Comparison of ENCODE assay signal across 1 cellular context in genomic region chr3:46593274-46593862, GRCh38.
TF ChIP-seq lines count a peak whose summit lies in the region.

No MANE protein-coding gene starts in this region.

TF ChIP-seq in HCT116, 20 proteins besides CTCF, POLR2A, EP300 and RAD21 (continued from another document):
- no peak for TF ChIP-seq CBX3 (IDR thresholded peaks at IDR 0.05; ENCODE audit: low read depth)
TF ChIP-seq in HCT116: peak in this region for 0.
